ENCODE assay signal across 12 cellular contexts in genomic region chr7:13851756-13852155, GRCh38.
A peak's percentile ranks its signal among the peaks of the same experiment; 100 is the strongest.
DNase-seq lines count a peak whose midpoint lies in the region; ATAC-seq and TF ChIP-seq lines count a peak whose summit lies in the region.
"Had no signal": no experiment of that assay in that cellular context is flagged by ENCODE, and none has a peak within 500 bp of the region (broad histone marks: within the 10 kb centered on the region; RNA-seq: fewer than 3 reads in every experiment).

No MANE protein-coding gene starts in this region.

- 40% methylated on average over 1 of the region's 4 CpGs for WGBS in esophagus muscularis mucosa

- intact Hi-C loops in esophagus muscularis mucosa (cut with DNase I): no loop called here

- no peak for ATAC-seq in GM21447 (IDR thresholded peaks at IDR 0.05; ENCODE audit: unreplicated experiment)
- ATAC-seq: naive thymus-derived CD4-positive, alpha-beta T cell had no signal

- H3K4me1 ChIP-seq in esophagus muscularis mucosa: peaks cover 0 to 30% (median 25%) of the 10 kb centered on the region in 4 donors

- H3K9me3 ChIP-seq in esophagus muscularis mucosa: no peaks in the 10 kb centered on the region

- no peak for TF ChIP-seq EP300 in esophagus muscularis mucosa (IDR thresholded peaks at IDR 0.05)

- H3K27me3 ChIP-seq in esophagus muscularis mucosa: no peaks in the 10 kb centered on the region

- TF ChIP-seq POLR2A in esophagus muscularis mucosa (IDR thresholded peaks at IDR 0.05; ENCODE audit: low read depth): no peak

- peak overlapping the region in 2 of 4 donors; percentile 4 to 27 for H3K27ac ChIP-seq in esophagus muscularis mucosa (replicated peaks in 1 of 4)
- H3K27ac ChIP-seq: 22Rv1 had no signal

- DNase-seq in DMS 273 (lab: John Stamatoyannopoulos, UW; ENCODE audit: unreplicated experiment) (peak; percentile 37), DMS 273 treated with DMSO at 0.1 percent for 48 hours (lab: John Stamatoyannopoulos, UW) (no peak), NCI-H446 (lab: John Stamatoyannopoulos, UW) (peak; percentile 12 to 53), fibroblast of peridontal ligament (ENCODE audit: extremely low read depth) (peak; percentile 43), retina (peak; percentile 61), esophagus muscularis mucosa (ENCODE audit: extremely low spot score) (no peak), NCI-H1105 treated with DMSO at 0.1 percent for 48 hours (lab: John Stamatoyannopoulos, UW) (no peak)
- DNase-seq: aorta; KBM-7; naive thymus-derived CD4-positive, alpha-beta T cell had no signal

- no peak overlapping the region for H3K4me3 ChIP-seq in esophagus muscularis mucosa

- TF ChIP-seq CTCF in esophagus muscularis mucosa (IDR thresholded peaks at IDR 0.05): no peak

- no peaks in the 10 kb centered on the region for H3K36me3 ChIP-seq in esophagus muscularis mucosa

Comparison
In these comparisons a context has a peak if more than half of its experiments do, and no peak if none do; other contexts are left out.
1. DNase-seq: peak in DMS 273 (single experiment), NCI-H446 (2 of 2), fibroblast of peridontal ligament (single experiment) and retina (single experiment); none in DMS 273 treated with DMSO at 0.1 percent for 48 hours (single experiment), esophagus muscularis mucosa (single experiment) and NCI-H1105 treated with DMSO at 0.1 percent for 48 hours (single experiment).